ENCODE assay signal across 8 cellular contexts in genomic region chr7:74026406-74027123, GRCh38. TPM values are rescaled to one million over a fixed set of nuclear protein-coding genes. Genes with fewer than 3 reads are reported as not detected.
DNase-seq lines count a peak whose midpoint lies in the region; ATAC-seq and TF ChIP-seq lines count a peak whose summit lies in the region.

No MANE protein-coding gene starts in this region.

- H3K4me1 Mint-ChIP-seq in CD8-positive, alpha-beta memory T cell = peaks cover 9 to 17% (median 12%) of the 10 kb centered on the region in 3 donors
- peaks cover 12% of the 10 kb centered on the region for H3K4me1 Mint-ChIP-seq in activated T-cell treated with anti-CD3 and anti-CD28 coated beads, Interleukin-2, amount 50 U/mL, for 72 hours (ENCODE audit: low read depth)
- H3K4me1 Mint-ChIP-seq in nephron progenitor cell = peaks cover 54% of the 10 kb centered on the region

- CTCF ChIA-PET in CD8-positive, alpha-beta memory T cell (lab: Charles Lee) = interaction anchor here (0.6 to 2.4 kb wide), 10 partner anchors 9 to 162 kb away, joined by 3 to 17 read pairs (median 6); no protein-coding TSS in a partner anchor
- CTCF ChIA-PET in HEK293T (lab: Yijun Ruan, JAX) = interaction anchor here (0.6 to 2.4 kb wide), 17 partner anchors 9 to 339 kb away, joined by 3 to 18 read pairs (median 4); no protein-coding TSS in a partner anchor

- DNase-seq in CD8-positive, alpha-beta memory T cell = peak; percentile 18 to 69 (median 42)
- peak; percentile 81 for DNase-seq in HEK293T (ENCODE audit: extremely low spot score)
- peak; percentile 4 for DNase-seq in OCI-M2 (lab: John Stamatoyannopoulos, UW; ENCODE audit: unreplicated experiment)
- peak; percentile 67 to 73 for DNase-seq in activated T-cell treated with anti-CD3 and anti-CD28 coated beads, Interleukin-2, amount 50 U/mL, for 72 hours
- peak; percentile 41 to 58 for DNase-seq in fibroblast of lung (ENCODE audit: low read depth in 2 of 2)
- DNase-seq in nephron progenitor cell = peak; percentile 86
- peak; percentile 28 for DNase-seq in stimulated activated naive CD4-positive, alpha-beta T cell treated with Interleukin-2 at 50 U/mL for 16 hours (lab: John Stamatoyannopoulos, UW)

- no peak overlapping the region for H3K9ac ChIP-seq in fibroblast of lung (ENCODE audit: insufficient read depth, low read length)

- H3K4me3 ChIP-seq in CD8-positive, alpha-beta memory T cell (ENCODE audit: low read length) = no peak overlapping the region
- H3K4me3 ChIP-seq in fibroblast of lung (replicated peaks in 1 of 4; ENCODE audit: control extremely low read depth in 1 of 4, insufficient read depth in 1 of 4, low read depth in 3 of 4, low read length in 4 of 4) = no peak overlapping the region

- peak overlapping the region in 2 of 8 donors; percentile 60 to 91 for H3K27ac Mint-ChIP-seq in CD8-positive, alpha-beta memory T cell
- no peak overlapping the region for H3K27ac Mint-ChIP-seq in activated T-cell treated with anti-CD3 and anti-CD28 coated beads, Interleukin-2, amount 50 U/mL, for 72 hours
- H3K27ac Mint-ChIP-seq in nephron progenitor cell = no peak overlapping the region

- no peaks in the 10 kb centered on the region for H4K20me1 ChIP-seq in fibroblast of lung (ENCODE audit: control insufficient read depth, extremely low read depth, insufficient read depth, low read length)

- H3K27me3 ChIP-seq in CD8-positive, alpha-beta memory T cell (ENCODE audit: insufficient read depth, low read length, poor library complexity, severe bottlenecking) = peaks cover 26% of the 10 kb centered on the region
- H3K27me3 ChIP-seq in fibroblast of lung (ENCODE audit: control insufficient read depth, insufficient read depth, low read length) = peaks cover 10% of the 10 kb centered on the region

- no peaks in the 10 kb centered on the region for H3K36me3 ChIP-seq in CD8-positive, alpha-beta memory T cell (ENCODE audit: insufficient read depth, low read length)
- no peaks in the 10 kb centered on the region for H3K36me3 ChIP-seq in fibroblast of lung (ENCODE audit: control insufficient read depth, insufficient read depth, low read length)

- no peak overlapping the region for H3K4me2 ChIP-seq in fibroblast of lung (ENCODE audit: extremely low read depth, insufficient read depth, low read length)

- POLR2A ChIA-PET in CD8-positive, alpha-beta memory T cell (lab: Charles Lee) = no interaction called here
- POLR2A ChIA-PET in HEK293T (lab: Yijun Ruan, JAX) = interaction anchor here (0.6 to 1.0 kb wide), 2 partner anchors 147 to 479 kb away, joined by 3 to 4 read pairs; partner anchors contain the start of gene EIF4H

- H3K4me1 ChIP-seq in CD8-positive, alpha-beta memory T cell (ENCODE audit: insufficient read depth, low read length) = peaks cover 4% of the 10 kb centered on the region
- H3K4me1 ChIP-seq in fibroblast of lung (ENCODE audit: control insufficient read depth, extremely low read depth, insufficient read depth, low read length) = peaks cover 26% of the 10 kb centered on the region

- peak; percentile 91 for TF ChIP-seq CTCF in fibroblast of lung (conservative IDR thresholded peaks at IDR 0.05 in 1 of 2, IDR thresholded peaks at IDR 0.05 in 1 of 2; ENCODE audit: low read depth in 1 of 2, low read length in 2 of 2)
- TF ChIP-seq CTCF in nephron progenitor cell (IDR thresholded peaks at IDR 0.05) = peak; percentile 95

- H3K9me3 ChIP-seq in CD8-positive, alpha-beta memory T cell (ENCODE audit: low read length) = no peaks in the 10 kb centered on the region
- H3K9me3 ChIP-seq in fibroblast of lung (ENCODE audit: control insufficient read depth, insufficient read depth, low read depth, low read length) = no peaks in the 10 kb centered on the region

- H3K9me3 Mint-ChIP-seq in CD8-positive, alpha-beta memory T cell = no peaks in the 10 kb centered on the region
- H3K9me3 Mint-ChIP-seq in activated T-cell treated with anti-CD3 and anti-CD28 coated beads, Interleukin-2, amount 50 U/mL, for 72 hours = no peaks in the 10 kb centered on the region
- no peaks in the 10 kb centered on the region for H3K9me3 Mint-ChIP-seq in nephron progenitor cell

- peaks cover 37 to 54% of the 10 kb centered on the region in 2 donors for H3K27me3 Mint-ChIP-seq in CD8-positive, alpha-beta memory T cell
- H3K27me3 Mint-ChIP-seq in activated T-cell treated with anti-CD3 and anti-CD28 coated beads, Interleukin-2, amount 50 U/mL, for 72 hours (ENCODE audit: low read depth) = peaks cover 56% of the 10 kb centered on the region
- peaks cover 28% of the 10 kb centered on the region for H3K27me3 Mint-ChIP-seq in nephron progenitor cell (ENCODE audit: low read depth, poor library complexity)

- no peak overlapping the region for H3K27ac ChIP-seq in CD8-positive, alpha-beta memory T cell (ENCODE audit: low read depth, low read length)
- no peak overlapping the region for H3K27ac ChIP-seq in fibroblast of lung (ENCODE audit: insufficient read depth, low read length)

- peak; percentile 67 to 73 for ATAC-seq in activated T-cell treated with anti-CD3 and anti-CD28 coated beads, Interleukin-2, amount 50 U/mL, for 72 hours (replicated peaks in 1 of 2)
- ATAC-seq in HG03025 (IDR thresholded peaks at IDR 0.05; ENCODE audit: low FRiP score, unreplicated experiment) = no peak

- no peak overlapping the region for H2AFZ ChIP-seq in fibroblast of lung (ENCODE audit: low read length)

- H3K79me2 ChIP-seq in fibroblast of lung (ENCODE audit: control insufficient read depth, insufficient read depth, low read length) = no peaks in the 10 kb centered on the region

- no peaks in the 10 kb centered on the region for H3K36me3 Mint-ChIP-seq in CD8-positive, alpha-beta memory T cell
- H3K36me3 Mint-ChIP-seq in activated T-cell treated with anti-CD3 and anti-CD28 coated beads, Interleukin-2, amount 50 U/mL, for 72 hours (ENCODE audit: insufficient read depth in 2 of 2) = no peaks in the 10 kb centered on the region
- H3K36me3 Mint-ChIP-seq in nephron progenitor cell (ENCODE audit: low read depth) = no peaks in the 10 kb centered on the region

- peak overlapping the region in 2 of 7 donors; percentile 23 to 65 for H3K4me3 Mint-ChIP-seq in CD8-positive, alpha-beta memory T cell
- no peak overlapping the region for H3K4me3 Mint-ChIP-seq in activated T-cell treated with anti-CD3 and anti-CD28 coated beads, Interleukin-2, amount 50 U/mL, for 72 hours
- no peak overlapping the region for H3K4me3 Mint-ChIP-seq in nephron progenitor cell

TF ChIP-seq in HEK293T, 16 proteins besides CTCF, POLR2A, EP300 and RAD21:
- TF ChIP-seq L3MBTL2 (conservative IDR thresholded peaks at IDR 0.05) = peak; percentile 69
- TF ChIP-seq ARNT (IDR thresholded peaks at IDR 0.05) = no peak

RNA-seq across cellular contexts. Expression of gene ELN, which starts 1.4 kb away (rescaled TPM):
- not detected for total RNA-seq in CD8-positive, alpha-beta memory T cell
- not detected for polyA plus RNA-seq in CD8-positive, alpha-beta memory T cell
- not detected for total RNA-seq in activated T-cell treated with anti-CD3 and anti-CD28 coated beads, Interleukin-2, amount 50 U/mL, for 72 hours
- total RNA-seq in fibroblast of lung = 2.1 and 6.4 TPM in 2 replicates
- 1.9 and 11.0 TPM in 2 replicates for polyA plus RNA-seq in fibroblast of lung
- polyA plus RNA-seq in fibroblast of lung (2012) = 2.8 and 16.3 TPM in 2 replicates
- polyA minus RNA-seq in fibroblast of lung (ENCODE audit: low replicate concordance) = 3.0 and 11.0 TPM in 2 replicates

RNA-seq across cellular contexts. Expression of gene LIMK1, which starts 57.0 kb away (rescaled TPM):
- total RNA-seq in CD8-positive, alpha-beta memory T cell = 10 to 100 TPM; 23.1 to 23.6 TPM
- polyA plus RNA-seq in CD8-positive, alpha-beta memory T cell = 10.1 TPM
- total RNA-seq in activated T-cell treated with anti-CD3 and anti-CD28 coated beads, Interleukin-2, amount 50 U/mL, for 72 hours = 10 to 100 TPM; 18.8 to 22.3 TPM
- total RNA-seq in fibroblast of lung = 14.9 and 22.5 TPM in 2 replicates
- 22.5 and 40.2 TPM in 2 replicates for polyA plus RNA-seq in fibroblast of lung
- 31.6 and 53.2 TPM in 2 replicates for polyA plus RNA-seq in fibroblast of lung (2012)
- 400 and 624 TPM in 2 replicates for polyA minus RNA-seq in fibroblast of lung (ENCODE audit: low replicate concordance)

Comparison
In these comparisons a context has a peak if more than half of its experiments do, and no peak if none do; other contexts are left out.
1. DNase-seq: peak in every context shown above with its lines; median percentile 86 in nephron progenitor cell; 81 in HEK293T; 70 in activated T-cell treated with anti-CD3 and anti-CD28 coated beads, Interleukin-2, amount 50 U/mL, for 72 hours; 50 in fibroblast of lung; 42 in CD8-positive, alpha-beta memory T cell; 28 in stimulated activated naive CD4-positive, alpha-beta T cell treated with Interleukin-2 at 50 U/mL for 16 hours; 4 in OCI-M2.